Comparison of ENCODE assay signal across 8 cellular contexts in the genomic region with DNA sequence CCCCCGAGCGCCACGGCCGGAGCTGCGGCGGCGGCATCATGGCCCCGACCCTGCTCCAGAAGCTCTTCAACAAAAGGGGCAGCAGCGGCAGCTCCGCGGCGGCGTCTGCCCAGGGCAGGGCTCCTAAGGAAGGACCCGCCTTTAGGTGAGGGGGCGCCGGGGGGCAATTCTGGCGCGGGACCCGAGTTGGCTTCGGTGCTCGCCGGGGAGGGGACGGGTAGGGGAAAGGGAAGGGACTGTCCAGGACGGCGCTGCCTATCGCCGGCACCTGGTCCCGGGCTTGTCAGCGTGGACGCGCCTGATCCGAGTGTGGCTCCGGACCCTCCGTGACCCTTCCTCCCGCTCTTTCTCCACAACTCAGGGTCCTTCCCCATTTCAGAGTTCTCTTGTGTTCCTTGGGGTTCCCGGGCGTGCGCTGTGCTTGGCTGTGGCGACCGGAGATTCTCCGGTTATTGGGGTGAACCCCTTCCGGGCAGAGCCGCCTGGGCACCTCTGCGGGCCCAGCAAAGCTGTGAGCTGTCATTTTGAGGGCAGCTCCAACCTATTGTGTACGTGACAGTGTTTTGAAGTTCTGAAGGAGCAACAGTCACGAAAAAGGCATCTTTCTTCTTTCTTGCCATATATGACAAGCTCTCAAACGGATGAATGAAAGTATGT. TPM values are rescaled to one million over a fixed set of nuclear protein-coding genes. Genes with fewer than 3 reads are reported as not detected.
A peak's percentile ranks its signal among the peaks of the same experiment; 100 is the strongest.
DNase-seq lines count a peak whose midpoint lies in the region; ATAC-seq, FAIRE-seq and TF ChIP-seq lines count a peak whose summit lies in the region.

No MANE protein-coding gene starts in this region.

- H3K36me3 Mint-ChIP-seq in CD4-positive, CD25-positive, alpha-beta regulatory T cell: no peaks in the 10 kb centered on the region

- H3K9me3 Mint-ChIP-seq in CD4-positive, CD25-positive, alpha-beta regulatory T cell: peaks cover 0 to 2% (median 0%) of the 10 kb centered on the region in 7 donors

- no peak for TF ChIP-seq RAD21 in HepG2 (CRISPR knock-in tag; IDR thresholded peaks at IDR 0.05)

- H3K27ac ChIP-seq in CD4-positive, CD25-positive, alpha-beta regulatory T cell (ENCODE audit: insufficient read depth, low read length, poor library complexity, severe bottlenecking): peak overlapping the region; percentile 39
- H3K27ac ChIP-seq in HUES64 (ENCODE audit: low read depth, low read length) (no peak overlapping the region), coronary artery (peak overlapping the region; percentile 92 to 95), HepG2 (ENCODE audit: extremely low read length, insufficient read depth, low read length) (peak overlapping the region; percentile 56)

- no peaks in the 10 kb centered on the region for H3K36me3 ChIP-seq in CD4-positive, CD25-positive, alpha-beta regulatory T cell (ENCODE audit: control insufficient read depth, insufficient read depth, low read length)
- H3K36me3 ChIP-seq in HUES64 (ENCODE audit: insufficient read depth, low read length): no peaks in the 10 kb centered on the region
- H3K36me3 ChIP-seq in HepG2 (replicated peaks in 1 of 2; ENCODE audit: control insufficient read depth in 1 of 2, insufficient read depth in 2 of 2, low read length in 2 of 2): no peaks in the 10 kb centered on the region

- TF ChIP-seq CTCF in coronary artery (IDR thresholded peaks at IDR 0.05) (no peak), HepG2 (CRISPR knock-in tag; IDR thresholded peaks at IDR 0.05) (no peak)

- H3K9ac ChIP-seq in HUES64 (ENCODE audit: low read depth, low read length) (peak overlapping the region; percentile 87), HepG2 (ENCODE audit: insufficient read depth, low read depth, low read length) (peak overlapping the region; percentile 82)

- intact Hi-C loops in HepG2 (cut with micrococcal nuclease; ENCODE audit: unreplicated experiment): loop anchor here (2.0 to 5.0 kb wide), 3 partner anchors 43 to 99 kb away; a partner anchor contains a TSS

- peak; percentile 33 to 48 for ATAC-seq in CD4-positive, CD25-positive, alpha-beta regulatory T cell (ENCODE audit: low read depth in 2 of 2)
- ATAC-seq in GM21515 (IDR thresholded peaks at IDR 0.05; ENCODE audit: unreplicated experiment): peak; percentile 27
- ATAC-seq in HepG2: peak; percentile 43

- H3K4me2 ChIP-seq in HepG2 (ENCODE audit: low read depth, low read length): peak overlapping the region; percentile 85

- in situ Hi-C loops in HepG2 (cut with HindIII; ENCODE audit: extremely low pct_ligation_motif_present, low pct_unique_long_range_greater_than_20kb): no loop called here

- under 1% methylated on average over 47 of the region's 47 CpGs for WGBS in HUES64
- WGBS in HepG2 (ENCODE audit: low lambda C conversion rate): under 1% methylated on average over 35 of the region's 47 CpGs

- H3K4me1 ChIP-seq in CD4-positive, CD25-positive, alpha-beta regulatory T cell (ENCODE audit: control insufficient read depth, insufficient read depth, low read length, poor library complexity, severe bottlenecking): peaks cover 10% of the 10 kb centered on the region
- H3K4me1 ChIP-seq in HUES64 (ENCODE audit: insufficient read depth, low read length): 0 out of 2 replicates have a peak, but pooled peaks cover 4% of the 10 kb centered on the region
- H3K4me1 ChIP-seq in HepG2 (ENCODE audit: insufficient read depth, low read length): peaks cover 54% of the 10 kb centered on the region

- no peak for TF ChIP-seq POLR2A in HepG2 (IDR thresholded peaks at IDR 0.05; ENCODE audit: insufficient read depth in 1 of 2, low read depth in 2 of 2, low read length in 2 of 2)

- peak overlapping the region; percentile 95 to 99 (median 97) for H3K4me3 Mint-ChIP-seq in CD4-positive, CD25-positive, alpha-beta regulatory T cell

- TF ChIP-seq EP300 in HepG2 (IDR thresholded peaks at IDR 0.05; ENCODE audit: low read depth in 2 of 2, low read length in 2 of 2) (no peak), HepG2 (CRISPR knock-in tag; IDR thresholded peaks at IDR 0.05; ENCODE audit: borderline replicate concordance) (no peak)

- peak overlapping the region; percentile 76 for H3K4me3 ChIP-seq in CD4-positive, CD25-positive, alpha-beta regulatory T cell (ENCODE audit: low read depth, low read length)
- peak overlapping the region; percentile 96 for H3K4me3 ChIP-seq in HUES64 (ENCODE audit: low read length)
- peak overlapping the region; percentile 95 for H3K4me3 ChIP-seq in coronary artery
- H3K4me3 ChIP-seq in HepG2 (replicated peaks in 1 of 3; ENCODE audit: insufficient read depth in 1 of 3, low read depth in 2 of 3, low read length in 3 of 3): peak overlapping the region; percentile 91 to 99 (median 92)

- peaks cover 50% of the 10 kb centered on the region for H3K79me2 ChIP-seq in HepG2 (ENCODE audit: insufficient read depth, low read length)

- H3K27me3 ChIP-seq in CD4-positive, CD25-positive, alpha-beta regulatory T cell (ENCODE audit: control insufficient read depth, insufficient read depth, low read length): peaks cover 7% of the 10 kb centered on the region
- peaks cover 23% of the 10 kb centered on the region for H3K27me3 ChIP-seq in HUES64 (ENCODE audit: insufficient read depth, low read length)
- H3K27me3 ChIP-seq in HepG2 (ENCODE audit: control insufficient read depth in 1 of 2, insufficient read depth in 2 of 2, low read length in 2 of 2): no peaks in the 10 kb centered on the region; a peak in 1 of 5 replicates

- H3K27me3 Mint-ChIP-seq in CD4-positive, CD25-positive, alpha-beta regulatory T cell: peaks cover 7% of the 10 kb centered on the region

- no peaks in the 10 kb centered on the region; the same call in 1 of the 2 replicates for H4K20me1 ChIP-seq in HepG2 (ENCODE audit: insufficient read depth, low read length)

- peak overlapping the region; percentile 61 to 96 (median 93) for H3K27ac Mint-ChIP-seq in CD4-positive, CD25-positive, alpha-beta regulatory T cell

- POLR2A ChIA-PET in HepG2 (lab: Yijun Ruan, JAX): interaction anchor here (1.1 to 2.2 kb wide), 4 partner anchors 13 to 58 kb away, joined by 3 to 6 read pairs (median 4); no protein-coding TSS in a partner anchor

- no peaks in the 10 kb centered on the region for H3K9me3 ChIP-seq in CD4-positive, CD25-positive, alpha-beta regulatory T cell (ENCODE audit: control insufficient read depth in 2 of 2, low read length in 2 of 2)
- H3K9me3 ChIP-seq in HUES64 (ENCODE audit: insufficient read depth, low read depth, low read length): no peaks in the 10 kb centered on the region
- no peaks in the 10 kb centered on the region for H3K9me3 ChIP-seq in HepG2 (ENCODE audit: low read length)

- BruUV-seq in HepG2 (replicated peaks; lab: Mats Ljungman, UMichigan): no TSS peak

- peaks cover 10 to 42% (median 26%) of the 10 kb centered on the region in 4 donors for H3K4me1 Mint-ChIP-seq in CD4-positive, CD25-positive, alpha-beta regulatory T cell

- H2AFZ ChIP-seq in HepG2 (ENCODE audit: low read length): no peak overlapping the region

- DNase-seq in CD4-positive, CD25-positive, alpha-beta regulatory T cell: peak; percentile 20 to 69 (median 41)
- peak; percentile 28 for DNase-seq in activated CD4-positive, alpha-beta T cell treated with anti-CD3 and anti-CD28 coated beads for 4 hours
- DNase-seq in coronary artery (ENCODE audit: low spot score): peak; percentile 79
- no peak for DNase-seq in HepG2 (ENCODE audit: low spot score)
- peak in 2 of 3 experiments; percentile 5 to 23 for DNase-seq in stimulated activated CD4-positive, alpha-beta T cell treated with anti-CD3 and anti-CD28 coated beads, TNF-alpha, amount 100 ng/mL, for 4 hours (ENCODE audit: low read depth in 3 of 3)
- no peak for DNase-seq in NCI-H2171 (lab: John Stamatoyannopoulos, UW)

- CTCF ChIA-PET in HepG2 (lab: Yijun Ruan, JAX; ENCODE audit: low intra/inter-chr PET ratio, low total read pairs): no interaction called here

- no peak for FAIRE-seq in HepG2 (lab: Jason Lieb, UNC)

RNA-seq across cellular contexts. Expression of a gene that starts 0.5 kb away (rescaled TPM):
- 8.9 TPM for total RNA-seq in CD4-positive, CD25-positive, alpha-beta regulatory T cell
- polyA plus RNA-seq in CD4-positive, CD25-positive, alpha-beta regulatory T cell: 1 to 10 TPM; 1.5 to 3.9 (median 2.1) TPM
- polyA plus RNA-seq in HUES64 (2013, experiment 1 of 2): 9.6 TPM
- 9.1 TPM for polyA plus RNA-seq in HUES64 (2013, experiment 2 of 2)
- total RNA-seq in HepG2 (2016; rRNA removed; fragmentation: Illumina TruSeq; extraction: Trizol): 15.5 and 21.8 TPM in 2 replicates
- 3.0 and 4.9 TPM in 2 replicates for total RNA-seq in HepG2 (2016; cell fraction: cytosol; rRNA removed; fragmentation: Illumina TruSeq; extraction: Trizol; ENCODE audit: low read depth)
- total RNA-seq in HepG2 (2016; cell fraction: insoluble cytoplasmic fraction; rRNA removed; fragmentation: Illumina TruSeq; extraction: Trizol): 14.7 and 18.4 TPM in 2 replicates
- total RNA-seq in HepG2 (2016; cell fraction: membrane; rRNA removed; fragmentation: Illumina TruSeq; extraction: Trizol): 10.4 and 11.2 TPM in 2 replicates
- total RNA-seq in HepG2 (2016; cell fraction: nucleus; rRNA removed; fragmentation: Illumina TruSeq; extraction: Trizol): 22.6 and 22.8 TPM in 2 replicates
- polyA plus RNA-seq in HepG2 (2011; rRNA removed): 21.0 and 24.0 TPM in 2 replicates
- 15.3 and 25.0 TPM in 2 replicates for polyA plus RNA-seq in HepG2 (2011; cell fraction: cytosol; rRNA removed)
- polyA plus RNA-seq in HepG2 (2011; cell fraction: nucleus; rRNA removed): 13.4 and 17.1 TPM in 2 replicates
- 38.7 and 42.8 TPM in 2 replicates for polyA plus RNA-seq in HepG2 (2012)
- polyA plus RNA-seq in HepG2 (2016; cell fraction: cytosol; fragmentation: Illumina TruSeq; extraction: Trizol; ENCODE audit: low read depth): 0.37 and 0.41 TPM in 2 replicates
- 12.9 and 13.3 TPM in 2 replicates for polyA plus RNA-seq in HepG2 (2016; cell fraction: insoluble cytoplasmic fraction; fragmentation: Illumina TruSeq; extraction: Trizol; ENCODE audit: low read depth)
- polyA plus RNA-seq in HepG2 (2016; cell fraction: membrane; fragmentation: Illumina TruSeq; extraction: Trizol; ENCODE audit: low read depth): 2.1 TPM in 2 replicates
- polyA plus RNA-seq in HepG2 (2016; cell fraction: nucleus; fragmentation: Illumina TruSeq; extraction: Trizol; ENCODE audit: insufficient read depth, low read depth): 11.3 and 12.9 TPM in 2 replicates
- polyA minus RNA-seq in HepG2 (2011; rRNA and poly(A)+ RNA removed; ENCODE audit: low replicate concordance): 1.8 and 45.2 TPM in 2 replicates
- 33.4 and 50.0 TPM in 2 replicates for polyA minus RNA-seq in HepG2 (2011; cell fraction: cytosol; rRNA and poly(A)+ RNA removed)
- 74.3 and 82.9 TPM in 2 replicates for polyA minus RNA-seq in HepG2 (2011; cell fraction: nucleus; rRNA and poly(A)+ RNA removed)

RNA-seq across cellular contexts. Expression of a gene that starts 46.1 kb away (rescaled TPM):
- 18.3 TPM for total RNA-seq in CD4-positive, CD25-positive, alpha-beta regulatory T cell
- 10 to 100 TPM; 44.6 to 50.4 (median 47.1) TPM for polyA plus RNA-seq in CD4-positive, CD25-positive, alpha-beta regulatory T cell
- 39.2 TPM for polyA plus RNA-seq in HUES64 (2013, experiment 1 of 2)
- polyA plus RNA-seq in HUES64 (2013, experiment 2 of 2): 42.3 TPM
- total RNA-seq in HepG2 (2016; rRNA removed; fragmentation: Illumina TruSeq; extraction: Trizol): 63.4 and 73.3 TPM in 2 replicates
- total RNA-seq in HepG2 (2016; cell fraction: cytosol; rRNA removed; fragmentation: Illumina TruSeq; extraction: Trizol; ENCODE audit: low read depth): 10.1 and 10.4 TPM in 2 replicates
- total RNA-seq in HepG2 (2016; cell fraction: insoluble cytoplasmic fraction; rRNA removed; fragmentation: Illumina TruSeq; extraction: Trizol): 59.6 and 76.4 TPM in 2 replicates
- total RNA-seq in HepG2 (2016; cell fraction: membrane; rRNA removed; fragmentation: Illumina TruSeq; extraction: Trizol): 22.4 and 23.0 TPM in 2 replicates
- total RNA-seq in HepG2 (2016; cell fraction: nucleus; rRNA removed; fragmentation: Illumina TruSeq; extraction: Trizol): 24.7 and 25.4 TPM in 2 replicates
- 14.1 and 15.4 TPM in 2 replicates for polyA plus RNA-seq in HepG2 (2011; rRNA removed)
- 10.2 and 11.5 TPM in 2 replicates for polyA plus RNA-seq in HepG2 (2011; cell fraction: cytosol; rRNA removed)
- polyA plus RNA-seq in HepG2 (2011; cell fraction: nucleus; rRNA removed): 10.6 and 15.9 TPM in 2 replicates
- polyA plus RNA-seq in HepG2 (2012): 34.3 and 39.6 TPM in 2 replicates
- polyA plus RNA-seq in HepG2 (2016; cell fraction: cytosol; fragmentation: Illumina TruSeq; extraction: Trizol; ENCODE audit: low read depth): 8.0 TPM in 2 replicates
- polyA plus RNA-seq in HepG2 (2016; cell fraction: insoluble cytoplasmic fraction; fragmentation: Illumina TruSeq; extraction: Trizol; ENCODE audit: low read depth): 92.0 and 102 TPM in 2 replicates
- polyA plus RNA-seq in HepG2 (2016; cell fraction: membrane; fragmentation: Illumina TruSeq; extraction: Trizol; ENCODE audit: low read depth): 15.5 and 16.2 TPM in 2 replicates
- 55.4 and 64.1 TPM in 2 replicates for polyA plus RNA-seq in HepG2 (2016; cell fraction: nucleus; fragmentation: Illumina TruSeq; extraction: Trizol; ENCODE audit: insufficient read depth, low read depth)
- polyA minus RNA-seq in HepG2 (2011; rRNA and poly(A)+ RNA removed; ENCODE audit: low replicate concordance): 1.6 and 2.3 TPM in 2 replicates
- 6.8 and 9.3 TPM in 2 replicates for polyA minus RNA-seq in HepG2 (2011; cell fraction: cytosol; rRNA and poly(A)+ RNA removed)
- 11.7 and 14.8 TPM in 2 replicates for polyA minus RNA-seq in HepG2 (2011; cell fraction: nucleus; rRNA and poly(A)+ RNA removed)

Comparison
In these comparisons a context has a peak if more than half of its experiments do, and no peak if none do; other contexts are left out.
1. DNase-seq: peak in CD4-positive, CD25-positive, alpha-beta regulatory T cell (3 of 3), activated CD4-positive, alpha-beta T cell treated with anti-CD3 and anti-CD28 coated beads for 4 hours (2 of 2), coronary artery (single experiment) and stimulated activated CD4-positive, alpha-beta T cell treated with anti-CD3 and anti-CD28 coated beads, TNF-alpha, amount 100 ng/mL, for 4 hours (2 of 3); none in HepG2 (single experiment) and NCI-H2171 (single experiment).
2. Peak in every context shown above with its lines, with median percentiles within 50 percentile points of each other: ATAC-seq and H3K4me3 ChIP-seq.